9 cellular contexts compared by ENCODE assay signal in genomic region chrY:21559316-21559984, GRCh38. TPM values are rescaled to one million over a fixed set of nuclear protein-coding genes. Genes with fewer than 3 reads are reported as not detected.
DNase-seq lines count a peak whose midpoint lies in the region; ATAC-seq and FAIRE-seq lines count a peak whose summit lies in the region.
"Not testable (repeated sequence)": the region's sequence is repeated elsewhere in the genome, so short reads cannot be mapped to it uniquely, and the experiment has no call there.
"Had no signal": no experiment of that assay in that cellular context is flagged by ENCODE, and none has a peak within 500 bp of the region (broad histone marks: within the 10 kb centered on the region; RNA-seq: fewer than 3 reads in every experiment).

No MANE protein-coding gene starts in this region.

- not testable (repeated sequence) for H3K4me3 ChIP-seq in small intestine (ENCODE audit: low read depth in 1 of 2, low read length in 2 of 2)

- DNase-seq in small intestine: not testable (repeated sequence)

- peak; percentile 33 for FAIRE-seq in small intestine (lab: Jason Lieb, UNC)

- not testable (repeated sequence) for H3K4me1 ChIP-seq in small intestine (ENCODE audit: control insufficient read depth in 2 of 2, insufficient read depth in 1 of 2, low read depth in 1 of 2, low read length in 1 of 2)

- ATAC-seq in GM19035 (IDR thresholded peaks at IDR 0.05; ENCODE audit: unreplicated experiment): peak; percentile 86
- peak; percentile 85 for ATAC-seq in GM21390 (IDR thresholded peaks at IDR 0.05; ENCODE audit: unreplicated experiment)
- ATAC-seq in HG02610 (IDR thresholded peaks at IDR 0.05; ENCODE audit: unreplicated experiment): peak; percentile 91
- peak; percentile 91 for ATAC-seq in HG02973 (IDR thresholded peaks at IDR 0.05; ENCODE audit: unreplicated experiment)
- ATAC-seq in HG03175 (IDR thresholded peaks at IDR 0.05; ENCODE audit: unreplicated experiment): peak; percentile 88
- ATAC-seq in HG03469 (IDR thresholded peaks at IDR 0.05; ENCODE audit: unreplicated experiment): peak; percentile 87

- H3K36me3 ChIP-seq in small intestine (ENCODE audit: control insufficient read depth in 2 of 2, insufficient read depth in 2 of 2, low read length in 2 of 2): not testable (repeated sequence)

- H3K9me3 ChIP-seq in small intestine (ENCODE audit: control insufficient read depth, low read depth): not testable (repeated sequence)

- no CpG with 5 or more reads among the region's 5 CpGs for WGBS in small intestine, 3 donors

- not testable (repeated sequence) for H3K27ac ChIP-seq in small intestine (ENCODE audit: low read depth in 1 of 2, low read length in 1 of 2)

- not testable (repeated sequence) for H3K27me3 ChIP-seq in small intestine (ENCODE audit: control insufficient read depth in 2 of 2, insufficient read depth in 2 of 2, low read length in 2 of 2)

RNA-seq across cellular contexts. Expression of gene RBMY1A1, which starts 24.8 kb away (rescaled TPM):
- not detected for polyA plus RNA-seq in small intestine
- polyA plus RNA-seq: CD4-positive, alpha-beta memory T cell; GM23248 had no signal

RNA-seq across cellular contexts. Expression of gene RBMY1B, which starts 48.3 kb away (rescaled TPM):
- not detected for polyA plus RNA-seq in small intestine
- polyA plus RNA-seq: CD4-positive, alpha-beta memory T cell; GM23248 had no signal
